ENCODE assay signal across 26 cellular contexts in genomic region chr6:52046456-52046855, GRCh38. TPM values are rescaled to one million over a fixed set of nuclear protein-coding genes. Genes with fewer than 3 reads are reported as not detected.
"Had no signal": no experiment of that assay in that cellular context is flagged by ENCODE, and none has a peak within 500 bp of the region (broad histone marks: within the 10 kb centered on the region; RNA-seq: fewer than 3 reads in every experiment).

No MANE protein-coding gene starts in this region.

- H3K9ac ChIP-seq: SK-N-SH had no signal

- H3K27me3 ChIP-seq: esophagus muscularis mucosa, neutrophil, ovary, right atrium auricular region, testis, uterus had no signal

- H3K4me1 ChIP-seq: breast epithelium, psoas muscle, right atrium auricular region, testis had no signal

- H3K36me3 ChIP-seq: breast epithelium, esophagus muscularis mucosa, neutrophil, ovary, right atrium auricular region, uterus had no signal

- H3K4me3 ChIP-seq: breast epithelium, esophagus muscularis mucosa, ovary, psoas muscle, right atrium auricular region, testis, uterus had no signal

- H3K9me3 ChIP-seq: breast epithelium, esophagus muscularis mucosa, neutrophil, ovary, psoas muscle, right atrium auricular region, SK-N-SH, testis, uterus had no signal

- H3K4me2 ChIP-seq: SK-N-SH had no signal

- DNase-seq: activated CD4-positive, alpha-beta T cell treated with anti-CD3 and anti-CD28 coated beads for 1 hour; activated CD4-positive, alpha-beta T cell treated with anti-CD3 and anti-CD28 coated beads, Interleukin-2, amount 10 ng/mL, durations not matched to agents 7 days and 5 days; activated CD8-positive, alpha-beta T cell treated with anti-CD3 and anti-CD28 coated beads for 36 hours; activated naive CD8-positive, alpha-beta T cell treated with anti-CD3 and anti-CD28 coated beads, Interleukin-2, amount 50 U/mL, for 24 hours; activated T-cell treated with anti-CD3 and anti-CD28 coated beads, Interleukin-2, amount 50 U/mL, for 4 hours; amygdala; central memory CD4-positive, alpha-beta T cell; endodermal cell; hippocampal formation; left cardiac atrium; ovary; psoas muscle; SK-N-SH; stimulated activated CD4-positive, alpha-beta T cell treated with anti-CD3 and anti-CD28 coated beads, Interleukin-2, amount 100 ng/mL, for 48 hours; stimulated activated naive CD8-positive, alpha-beta T cell treated with anti-CD3 and anti-CD28 coated beads, Interleukin-15, Interleukin-2, amounts not matched to agents 100 U/mL and 50 U/mL, for 24 hours; T-helper 17 cell; T1000; testis; uterus had no signal

- H3K27ac ChIP-seq: esophagus muscularis mucosa, neutrophil, ovary, psoas muscle, right atrium auricular region, testis, uterus had no signal

RNA-seq across cellular contexts. Expression of gene PKHD1, which starts 41.0 kb away (rescaled TPM):
- total RNA-seq: activated CD4-positive, alpha-beta T cell treated with anti-CD3 and anti-CD28 coated beads, Interleukin-2, amount 10 ng/mL, durations not matched to agents 7 days and 5 days; activated CD8-positive, alpha-beta T cell treated with anti-CD3 and anti-CD28 coated beads for 36 hours; activated T-cell treated with anti-CD3 and anti-CD28 coated beads, Interleukin-2, amount 50 U/mL, for 4 hours; activated T-helper 2 cell treated with anti-CD3 and anti-CD28 coated beads, Interferon-gamma antibody, Interleukin-2, Interleukin-4, amounts not matched to agents 10 μg/mL and 5 μg/mL and 100 μg/mL, durations not matched to agents 14 hours and 24 hours and 36 hours; frontal cortex; left cardiac atrium; natural killer cell treated with Interleukin-12 subunit alpha and Interleukin-12 subunit beta and Interleukin-15 and Interleukin-18, amount 100 ng/mL, for 72 hours; right atrium auricular region had no signal
